14 cellular contexts compared by ENCODE assay signal in the genomic region with DNA sequence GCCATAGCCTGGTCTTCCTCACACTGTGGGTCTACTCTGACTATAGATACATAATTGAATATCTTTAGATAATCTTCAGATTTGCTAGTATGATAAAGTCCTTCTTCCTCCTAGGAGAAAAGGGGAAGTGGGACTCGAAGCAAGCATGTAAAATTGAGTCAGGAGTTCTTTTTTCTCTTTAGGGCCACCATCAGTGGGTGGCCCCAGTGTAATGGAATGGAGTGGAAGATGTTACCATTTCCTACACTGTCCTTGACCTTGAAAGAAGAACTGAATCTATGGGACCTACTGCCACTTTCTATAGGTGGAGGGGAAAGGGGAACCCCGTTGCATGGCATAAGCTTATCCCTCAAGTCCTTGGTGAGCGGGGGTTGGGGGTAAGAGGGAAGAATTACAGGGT. TPM values are rescaled to one million over a fixed set of nuclear protein-coding genes. Genes with fewer than 3 reads are reported as not detected.
DNase-seq lines count a peak whose midpoint lies in the region; ATAC-seq and TF ChIP-seq lines count a peak whose summit lies in the region.
"Had no signal": no experiment of that assay in that cellular context is flagged by ENCODE, and none has a peak within 500 bp of the region (broad histone marks: within the 10 kb centered on the region; RNA-seq: fewer than 3 reads in every experiment).

No MANE protein-coding gene starts in this region.

- intact Hi-C loops in left lung (cut with DNase I) (no loop called here), A673 (cut with micrococcal nuclease; ENCODE audit: unreplicated experiment) (no loop called here)

- peak; percentile 31 for DNase-seq in GM10248 (ENCODE audit: extremely low spot score)
- no peak for DNase-seq in left lung
- DNase-seq in A673 (ENCODE audit: low spot score): no peak
- DNase-seq: central memory CD4-positive, alpha-beta T cell; NCI-H187 treated with DMSO at 0.1 percent for 48 hours; NCI-H524 treated with DMSO at 0.1 percent for 48 hours; WERI-Rb-1 had no signal

- H3K36me3 ChIP-seq in OCI-LY3 (replicated peaks; ENCODE audit: low read depth, low read length) (peaks cover 2% of the 10 kb centered on the region), left lung (no peaks in the 10 kb centered on the region), A673 (ENCODE audit: insufficient read depth, low read length, poor library complexity, severe bottlenecking) (no peaks in the 10 kb centered on the region)
- H3K36me3 ChIP-seq: WERI-Rb-1 had no signal

- no peak overlapping the region for H3K9ac ChIP-seq in OCI-LY3 (ENCODE audit: low read length)

- H3K9me3 ChIP-seq in OCI-LY3 (ENCODE audit: insufficient read depth, low read length) (peaks cover 8% of the 10 kb centered on the region; the same call in 1 of the 2 replicates), left lung (no peaks in the 10 kb centered on the region), A673 (ENCODE audit: low read depth, low read length, poor library complexity, severe bottlenecking) (no peaks in the 10 kb centered on the region)

- H3K27ac ChIP-seq in OCI-LY3 (ENCODE audit: low read length) (peak overlapping the region; percentile 71), left lung (no peak overlapping the region), A673 (ENCODE audit: low read depth, low read length, poor library complexity, severe bottlenecking) (no peak overlapping the region)
- H3K27ac ChIP-seq: C4-2B, WERI-Rb-1 had no signal

- CTCF ChIA-PET in GM10248 (lab: Yijun Ruan, JAX) (interaction anchor here (4.1 kb wide), 1 partner anchor 50 kb away, joined by 17 read pairs; no protein-coding TSS in a partner anchor), A673 (lab: Charles Lee) (no interaction called here)

- H3K79me2 ChIP-seq in OCI-LY3 (ENCODE audit: low read length): no peaks in the 10 kb centered on the region

- H3K4me2 ChIP-seq in OCI-LY3 (ENCODE audit: low read length): peak overlapping the region; percentile 42
- H3K4me2 ChIP-seq: GM23338 had no signal

- H2AFZ ChIP-seq in OCI-LY3 (ENCODE audit: low read depth, low read length): no peak overlapping the region
- H2AFZ ChIP-seq: GM23338 had no signal

- BruUV-seq in A673 (replicated peaks; lab: Mats Ljungman, UMichigan): no TSS peak

- H3K4me3 ChIP-seq in OCI-LY3 (ENCODE audit: low read length) (peak overlapping the region; percentile 17; the same call in 1 of the 2 replicates), left lung (no peak overlapping the region), A673 (ENCODE audit: low read depth, low read length, poor library complexity, severe bottlenecking) (no peak overlapping the region)
- H3K4me3 ChIP-seq: GM23338 had no signal

- H3K4me1 ChIP-seq in OCI-LY3 (ENCODE audit: low read length): peaks cover 72% of the 10 kb centered on the region
- peaks cover 0 to 24% of the 10 kb centered on the region in 2 donors for H3K4me1 ChIP-seq in left lung
- peaks cover 4% of the 10 kb centered on the region for H3K4me1 ChIP-seq in A673 (ENCODE audit: insufficient read depth, low read length, poor library complexity, severe bottlenecking)

- POLR2A ChIA-PET in GM10248 (lab: Yijun Ruan, JAX): interaction anchor here (0.6 kb wide), 1 partner anchor 50 kb away, joined by 3 read pairs; no protein-coding TSS in a partner anchor
- POLR2A ChIA-PET in A673 (lab: Charles Lee; ENCODE audit: low non-redundant PET): no interaction called here

- H4K20me1 ChIP-seq in OCI-LY3 (ENCODE audit: insufficient read depth, low read length): no peaks in the 10 kb centered on the region

- peaks cover 28% of the 10 kb centered on the region for H3K27me3 ChIP-seq in OCI-LY3 (ENCODE audit: low read depth, low read length)
- no peaks in the 10 kb centered on the region for H3K27me3 ChIP-seq in left lung
- H3K27me3 ChIP-seq in A673 (replicated peaks; ENCODE audit: insufficient read depth, low read depth, low read length, poor library complexity): no peaks in the 10 kb centered on the region

- TF ChIP-seq CTCF in GM10248 (IDR thresholded peaks at IDR 0.05; ENCODE audit: control extremely low read depth, extremely low read depth, low read depth, missing control alignments): no peak
- TF ChIP-seq CTCF in OCI-LY3 (IDR thresholded peaks at IDR 0.05; ENCODE audit: low read depth, low read length): no peak
- no peak for TF ChIP-seq CTCF in left lung (IDR thresholded peaks at IDR 0.05)
- TF ChIP-seq CTCF in A673 (conservative IDR thresholded peaks at IDR 0.05; ENCODE audit: low read depth, low read length): no peak

- peak; percentile 22 for ATAC-seq in HG02884 (IDR thresholded peaks at IDR 0.05; ENCODE audit: unreplicated experiment)
- ATAC-seq in left lung: peak; percentile 53
- no peak for ATAC-seq in GM21786 (IDR thresholded peaks at IDR 0.05; ENCODE audit: unreplicated experiment)
- ATAC-seq in GM21515 (IDR thresholded peaks at IDR 0.05; ENCODE audit: unreplicated experiment): no peak
- ATAC-seq in HG02798 (IDR thresholded peaks at IDR 0.05; ENCODE audit: poor library complexity, unreplicated experiment): no peak
- ATAC-seq: GM23338 had no signal

RNA-seq across cellular contexts. Expression of a gene that starts 44.9 kb away (rescaled TPM):
- total RNA-seq in left lung: 100 to 1,000 TPM; 166 to 177 TPM
- 324 and 331 TPM in 2 replicates for total RNA-seq in A673 (2021)

Comparison
In these comparisons a context has a peak if more than half of its experiments do, and no peak if none do; other contexts are left out.
1. ATAC-seq: peak in HG02884 (single experiment) and left lung (single experiment); none in GM21786 (single experiment), GM21515 (single experiment) and HG02798 (single experiment).